ENCODE assay signal across 8 cellular contexts in genomic region chr7:123154231-123154860, GRCh38. TPM values are rescaled to one million over a fixed set of nuclear protein-coding genes. Genes with fewer than 3 reads are reported as not detected.
A peak's percentile ranks its signal among the peaks of the same experiment; 100 is the strongest.
DNase-seq lines count a peak whose midpoint lies in the region; ATAC-seq and TF ChIP-seq lines count a peak whose summit lies in the region.

No MANE protein-coding gene starts in this region.

- H3K4me3 ChIP-seq in ovary, result no peak overlapping the region

- TF ChIP-seq POLR2A in ovary (IDR thresholded peaks at IDR 0.05), result no peak

- H3K9me3 Mint-ChIP-seq in activated T-cell treated with anti-CD3 and anti-CD28 coated beads, Interleukin-2, amount 50 U/mL, for 72 hours, result peaks cover 0 to 5% of the 10 kb centered on the region in 2 donors

- no peaks in the 10 kb centered on the region for H3K36me3 Mint-ChIP-seq in activated T-cell treated with anti-CD3 and anti-CD28 coated beads, Interleukin-2, amount 50 U/mL, for 72 hours (ENCODE audit: insufficient read depth in 2 of 2)

- no peak overlapping the region for H3K27ac Mint-ChIP-seq in activated T-cell treated with anti-CD3 and anti-CD28 coated beads, Interleukin-2, amount 50 U/mL, for 72 hours

- intact Hi-C loops in ovary (cut with DNase I), result no loop called here

- no peaks in the 10 kb centered on the region for H3K4me1 Mint-ChIP-seq in activated T-cell treated with anti-CD3 and anti-CD28 coated beads, Interleukin-2, amount 50 U/mL, for 72 hours (ENCODE audit: low read depth)

- TF ChIP-seq EP300 in ovary (IDR thresholded peaks at IDR 0.05), result no peak

- no peaks in the 10 kb centered on the region for H3K36me3 ChIP-seq in ovary

- no peaks in the 10 kb centered on the region for H3K4me1 ChIP-seq in ovary (ENCODE audit: insufficient read depth)

- no peak overlapping the region for H3K27ac ChIP-seq in ovary

- TF ChIP-seq CTCF in ovary (IDR thresholded peaks at IDR 0.05), result peak; percentile 18 to 49 (median 42)

- ATAC-seq in GM19467 (IDR thresholded peaks at IDR 0.05; ENCODE audit: unreplicated experiment), result peak; percentile 92
- peak; percentile 98 for ATAC-seq in HG03457 (IDR thresholded peaks at IDR 0.05; ENCODE audit: unreplicated experiment)
- ATAC-seq in activated T-cell treated with anti-CD3 and anti-CD28 coated beads, Interleukin-2, amount 50 U/mL, for 72 hours (replicated peaks in 1 of 2), result peak; percentile 31 to 39

- H3K27me3 ChIP-seq in ovary, result no peaks in the 10 kb centered on the region

- no peaks in the 10 kb centered on the region for H3K9me3 ChIP-seq in ovary

- no peak overlapping the region for H3K4me3 Mint-ChIP-seq in activated T-cell treated with anti-CD3 and anti-CD28 coated beads, Interleukin-2, amount 50 U/mL, for 72 hours

- H3K27me3 Mint-ChIP-seq in activated T-cell treated with anti-CD3 and anti-CD28 coated beads, Interleukin-2, amount 50 U/mL, for 72 hours (ENCODE audit: low read depth), result no peaks in the 10 kb centered on the region

- WGBS in ovary, 3 donors, result 2 to 4% (median 3%) methylated on average over 3 of the region's 3 CpGs

- peak; percentile 44 for DNase-seq in EH (ENCODE audit: low read depth)
- DNase-seq in NCI-H460 (ENCODE audit: extremely low read depth, low read depth), result peak; percentile 91
- peak; percentile 40 to 45 for DNase-seq in activated T-cell treated with anti-CD3 and anti-CD28 coated beads, Interleukin-2, amount 50 U/mL, for 72 hours
- DNase-seq in germinal center (ENCODE audit: low spot score), result peak; percentile 26
- peak; percentile 30 to 74 (median 46) for DNase-seq in ovary
- no peak for DNase-seq in effector CD4-positive, alpha-beta T cell

RNA-seq across cellular contexts. Expression of gene SLC13A1, which starts 45.4 kb away (rescaled TPM):
- not detected in 2 replicates for total RNA-seq in NCI-H460 (2014; rRNA removed; shearing (Covaris generic))
- not detected in 2 replicates for polyA plus RNA-seq in NCI-H460 (2014; cell fraction: nucleus; rRNA removed)
- not detected for total RNA-seq in activated T-cell treated with anti-CD3 and anti-CD28 coated beads, Interleukin-2, amount 50 U/mL, for 72 hours
- total RNA-seq in ovary, result under 1 TPM in 2 of 7 donors, not detected in 5; 0.10 to 0.24 TPM
- polyA plus RNA-seq in ovary, result not detected

Comparison
In these comparisons a context has a peak if more than half of its experiments do, and no peak if none do; other contexts are left out.
1. ATAC-seq: peak in every context shown above with its lines; median percentile 98 in HG03457; 92 in GM19467; 35 in activated T-cell treated with anti-CD3 and anti-CD28 coated beads, Interleukin-2, amount 50 U/mL, for 72 hours.